In genomic region chr3:42035816-42036482, GRCh38 we compare ENCODE assay signal across 10 cellular contexts. TPM values are rescaled to one million over a fixed set of nuclear protein-coding genes. Genes with fewer than 3 reads are reported as not detected.
A peak's percentile ranks its signal among the peaks of the same experiment; 100 is the strongest.
DNase-seq lines count a peak whose midpoint lies in the region; ATAC-seq and TF ChIP-seq lines count a peak whose summit lies in the region.
"Had no signal": no experiment of that assay in that cellular context is flagged by ENCODE, and none has a peak within 500 bp of the region (broad histone marks: within the 10 kb centered on the region; RNA-seq: fewer than 3 reads in every experiment).

No MANE protein-coding gene starts in this region.

- H3K79me2 ChIP-seq in fibroblast of lung (ENCODE audit: control insufficient read depth, insufficient read depth, low read length) = peaks cover 71% of the 10 kb centered on the region

- no peak overlapping the region for H2BK120ac ChIP-seq in neuronal stem cell (ENCODE audit: low read depth, low read length)

- peaks cover 8% of the 10 kb centered on the region for H3K79me1 ChIP-seq in neuronal stem cell (ENCODE audit: low read depth, low read length)

- H4K91ac ChIP-seq in neuronal stem cell (ENCODE audit: low read depth, low read length, poor library complexity) = no peak overlapping the region

- H2AFZ ChIP-seq in fibroblast of lung (ENCODE audit: low read length) = no peak overlapping the region
- no peak overlapping the region for H2AFZ ChIP-seq in neuronal stem cell (ENCODE audit: low read length)

- H3K27me3 ChIP-seq in RWPE2 (ENCODE audit: insufficient read depth, poor library complexity, severe bottlenecking) (no peaks in the 10 kb centered on the region), fibroblast of lung (ENCODE audit: control insufficient read depth, insufficient read depth, low read length) (no peaks in the 10 kb centered on the region), neuronal stem cell (ENCODE audit: control insufficient read depth in 3 of 3, insufficient read depth in 3 of 3, low read depth in 1 of 3, low read length in 3 of 3) (no peaks in the 10 kb centered on the region)

- no peak overlapping the region for H4K8ac ChIP-seq in neuronal stem cell (ENCODE audit: low read depth, low read length)

- DNase-seq in AG10803 (ENCODE audit: low read depth) = peak; percentile 53
- no peak for DNase-seq in RWPE2 (ENCODE audit: low spot score)
- DNase-seq in fibroblast of lung (ENCODE audit: low read depth in 2 of 2) = no peak
- DNase-seq in neuronal stem cell (ENCODE audit: low spot score) = no peak
- DNase-seq in CD1c-positive myeloid dendritic cell (ENCODE audit: extremely low spot score) = no peak
- no peak for DNase-seq in G401 (ENCODE audit: low spot score)
- DNase-seq in amniotic stem cell (lab: John Stamatoyannopoulos, UW) = no peak
- DNase-seq: activated CD4-positive, alpha-beta T cell treated with anti-CD3 and anti-CD28 coated beads for 36 hours; AML-193 had no signal

- H2BK15ac ChIP-seq in neuronal stem cell (ENCODE audit: low read length) = no peak overlapping the region

- H3K18ac ChIP-seq in neuronal stem cell (ENCODE audit: low read length) = peak overlapping the region; percentile 30

- peak overlapping the region; percentile 12 for H2AK5ac ChIP-seq in neuronal stem cell (ENCODE audit: low read depth, low read length)

- in situ Hi-C loops in G401 (cut with HindIII; ENCODE audit: low sequenced_read_pairs) = no loop called here

- H3K4ac ChIP-seq in neuronal stem cell (ENCODE audit: low read length) = no peak overlapping the region

- H3K27ac ChIP-seq in RWPE2 (ENCODE audit: poor library complexity, severe bottlenecking) (peak overlapping the region; percentile 81), fibroblast of lung (ENCODE audit: insufficient read depth, low read length) (peak overlapping the region; percentile 94), neuronal stem cell (replicated peaks; ENCODE audit: low read length) (no peak overlapping the region)

- no peaks in the 10 kb centered on the region for H3K9me3 ChIP-seq in RWPE2 (ENCODE audit: severe bottlenecking)
- no peaks in the 10 kb centered on the region for H3K9me3 ChIP-seq in fibroblast of lung (ENCODE audit: control insufficient read depth, insufficient read depth, low read depth, low read length)
- H3K9me3 ChIP-seq in neuronal stem cell (replicated peaks in 1 of 2; ENCODE audit: control insufficient read depth in 2 of 2, insufficient read depth in 1 of 2, low read depth in 1 of 2, low read length in 2 of 2) = peaks cover 0 to 13% of the 10 kb centered on the region in 2 donors

- H3K36me3 ChIP-seq in RWPE2 (ENCODE audit: low read depth) = no peaks in the 10 kb centered on the region
- peaks cover 7% of the 10 kb centered on the region for H3K36me3 ChIP-seq in fibroblast of lung (ENCODE audit: control insufficient read depth, insufficient read depth, low read length)
- H3K36me3 ChIP-seq in neuronal stem cell (replicated peaks in 1 of 2; ENCODE audit: control insufficient read depth in 2 of 2, insufficient read depth in 2 of 2, low read length in 2 of 2) = peaks cover 10 to 42% of the 10 kb centered on the region in 2 donors

- H3K4me3 ChIP-seq in AG10803 (ENCODE audit: low read length) (no peak overlapping the region), RWPE2 (ENCODE audit: severe bottlenecking) (no peak overlapping the region), fibroblast of lung (replicated peaks in 1 of 4; ENCODE audit: control extremely low read depth in 1 of 4, insufficient read depth in 1 of 4, low read depth in 3 of 4, low read length in 4 of 4) (no peak overlapping the region), neuronal stem cell (ENCODE audit: low read length in 2 of 2) (no peak overlapping the region)

- no peak overlapping the region for H2BK12ac ChIP-seq in neuronal stem cell (ENCODE audit: low read length)

- H3K4me1 ChIP-seq in RWPE2 (ENCODE audit: insufficient read depth, poor library complexity, severe bottlenecking) (peaks cover 44% of the 10 kb centered on the region), fibroblast of lung (ENCODE audit: control insufficient read depth, extremely low read depth, insufficient read depth, low read length) (peaks cover 58% of the 10 kb centered on the region), neuronal stem cell (ENCODE audit: control insufficient read depth in 2 of 2, insufficient read depth in 1 of 2, low read depth in 1 of 2, low read length in 2 of 2) (peaks cover 31 to 32% of the 10 kb centered on the region in 2 donors)

- H2BK5ac ChIP-seq in neuronal stem cell (ENCODE audit: low read length) = no peak overlapping the region

- no peak overlapping the region for H3K23ac ChIP-seq in neuronal stem cell (ENCODE audit: low read depth, low read length, poor library complexity)

- ATAC-seq in RWPE2 (ENCODE audit: low read depth) (peak; percentile 31; the same call in 1 of the 3 replicates), esophagus mucosa (no peak)
- ATAC-seq: activated CD4-positive, alpha-beta T cell treated with anti-CD3 and anti-CD28 coated beads for 36 hours had no signal

- H3K14ac ChIP-seq in neuronal stem cell (ENCODE audit: low read length) = no peak overlapping the region

- H3K4me2 ChIP-seq in fibroblast of lung (ENCODE audit: extremely low read depth, insufficient read depth, low read length) = peak overlapping the region; percentile 58
- no peak overlapping the region for H3K4me2 ChIP-seq in neuronal stem cell (ENCODE audit: insufficient read depth, low read length, poor library complexity, severe bottlenecking)

- no CpG with 5 or more reads among the region's 4 CpGs for WGBS in neuronal stem cell (ENCODE audit: extremely low coverage in 2 of 2, insufficient read length in 2 of 2, insufficient replicate concordance in 1 of 2), 2 donors

- TF ChIP-seq CTCF in AG10803 (conservative IDR thresholded peaks at IDR 0.05; ENCODE audit: low read length) (no peak), RWPE2 (IDR thresholded peaks at IDR 0.05; ENCODE audit: poor library complexity, severe bottlenecking) (no peak), fibroblast of lung (conservative IDR thresholded peaks at IDR 0.05 in 1 of 2, IDR thresholded peaks at IDR 0.05 in 1 of 2; ENCODE audit: low read depth in 1 of 2, low read length in 2 of 2) (no peak)

- no peaks in the 10 kb centered on the region for H4K20me1 ChIP-seq in fibroblast of lung (ENCODE audit: control insufficient read depth, extremely low read depth, insufficient read depth, low read length)

- peak overlapping the region; percentile 52 for H3K9ac ChIP-seq in fibroblast of lung (ENCODE audit: insufficient read depth, low read length)
- no peak overlapping the region for H3K9ac ChIP-seq in neuronal stem cell (ENCODE audit: low read depth, low read length, poor library complexity)

RNA-seq across cellular contexts. Expression of gene TRAK1, which starts 55.2 kb away (rescaled TPM):
- total RNA-seq in fibroblast of lung (19.3 and 37.8 TPM in 2 replicates), esophagus mucosa (21.2 TPM)
- polyA plus RNA-seq in fibroblast of lung = 34.9 and 44.0 TPM in 2 replicates
- 28.5 and 39.9 TPM in 2 replicates for polyA plus RNA-seq in fibroblast of lung (2012)
- polyA minus RNA-seq in fibroblast of lung (ENCODE audit: low replicate concordance) = 59.2 and 77.2 TPM in 2 replicates
- polyA plus RNA-seq in neuronal stem cell (2013, experiment 1 of 2) = 31.7 TPM
- polyA plus RNA-seq in neuronal stem cell (2013, experiment 2 of 2) = 32.5 TPM
- total RNA-seq in G401 (2014; rRNA removed; shearing (Covaris generic)) = 17.3 and 17.6 TPM in 2 replicates
